8 cellular contexts compared by ENCODE assay signal in genomic region chr15:32641517-32642059, GRCh38. TPM values are rescaled to one million over a fixed set of nuclear protein-coding genes. Genes with fewer than 3 reads are reported as not detected.
DNase-seq lines count a peak whose midpoint lies in the region; ATAC-seq and TF ChIP-seq lines count a peak whose summit lies in the region.

TSS of gene SCG5 (plus strand) at chr15:32641710. CDS start at chr15:32643593, 1,883 bp downstream.

- H3K4me3 ChIP-seq in BE2C (ENCODE audit: low read depth, low read length), result peak within 1 kb of the TSS; percentile 54

- TF ChIP-seq CTCF in BE2C (IDR thresholded peaks at IDR 0.05; ENCODE audit: low read depth, low read length), result no peak

- peak; percentile 80 for DNase-seq in BE2C
- peak; percentile 62 for DNase-seq in NCI-H187 treated with DMSO at 0.1 percent for 48 hours (lab: John Stamatoyannopoulos, UW)
- DNase-seq in cerebellar cortex (ENCODE audit: low spot score), result peak; percentile 91
- peak; percentile 62 for DNase-seq in medulla oblongata (ENCODE audit: extremely low spot score)
- no peak for DNase-seq in T-helper 9 cell
- no peak for DNase-seq in GM03348 (ENCODE audit: low spot score)
- no peak for DNase-seq in cortex of kidney (lab: John Stamatoyannopoulos, UW)

- no peaks in the 10 kb centered on the region for H3K27me3 ChIP-seq in BE2C

- H3K36me3 ChIP-seq in BE2C, result peaks cover 29% of the 10 kb centered on the region

- ATAC-seq in GM21576 (IDR thresholded peaks at IDR 0.05; ENCODE audit: unreplicated experiment), result no peak

- no peaks in the 10 kb centered on the region for H3K9me3 ChIP-seq in BE2C

- no peaks in the 10 kb centered on the region for H3K4me1 ChIP-seq in BE2C

RNA-seq across cellular contexts. Expression of gene SCG5, which starts in this region (rescaled TPM):
- 203 TPM for polyA plus RNA-seq in BE2C (2012; ENCODE audit: insufficient read depth, insufficient read length, low read depth)

Comparison
In these comparisons a context has a peak if more than half of its experiments do, and no peak if none do; other contexts are left out.
1. DNase-seq: peak in BE2C (single experiment), NCI-H187 treated with DMSO at 0.1 percent for 48 hours (single experiment), cerebellar cortex (single experiment) and medulla oblongata (single experiment); none in T-helper 9 cell (single experiment), GM03348 (single experiment) and cortex of kidney (single experiment).